7 cellular contexts compared by ENCODE assay signal in genomic region chr2:197452754-197453122, GRCh38. TPM values are rescaled to one million over a fixed set of nuclear protein-coding genes. Genes with fewer than 3 reads are reported as not detected.
DNase-seq lines count a peak whose midpoint lies in the region; ATAC-seq and TF ChIP-seq lines count a peak whose summit lies in the region.

No MANE protein-coding gene starts in this region.

- no peak overlapping the region for H3K18ac ChIP-seq in H9 (ENCODE audit: insufficient read length, low read depth, low read length)

- no peak overlapping the region for H4K91ac ChIP-seq in H9 (ENCODE audit: insufficient read length, low read depth, low read length)

- no peak overlapping the region for H2BK5ac ChIP-seq in H9 (ENCODE audit: insufficient read length, low read length)

- H2AK5ac ChIP-seq in H9 (ENCODE audit: insufficient read length, low read length) = no peak overlapping the region

- no peak overlapping the region for H2BK120ac ChIP-seq in H9 (ENCODE audit: low read depth, low read length, poor library complexity, severe bottlenecking)

- H3K14ac ChIP-seq in H9 (ENCODE audit: insufficient read depth, low read length) = no peak overlapping the region

- no peaks in the 10 kb centered on the region for H3K27me3 ChIP-seq in H9 (ENCODE audit: insufficient read depth, low read length)

- H3K79me1 ChIP-seq in H9 (ENCODE audit: insufficient read depth, low read depth, low read length, poor library complexity, severe bottlenecking) = no peaks in the 10 kb centered on the region

- H4K5ac ChIP-seq in H9 (ENCODE audit: insufficient read length, low read depth, low read length) = no peak overlapping the region

- H2BK20ac ChIP-seq in H9 (ENCODE audit: low read depth, low read length, poor library complexity, severe bottlenecking) = no peak overlapping the region

- no CpG with 5 or more reads among the region's 11 CpGs for WGBS in H9 (ENCODE audit: extremely low coverage, insufficient read length, low lambda C conversion rate)

- CTCF ChIA-PET in activated CD8-positive, alpha-beta T cell treated with anti-CD3 and anti-CD28 coated beads, Interleukin-2, amount 10 ng/mL, durations not matched to agents 7 days and 5 days (lab: Charles Lee) = interaction anchor here (0.7 to 1.5 kb wide), 6 partner anchors 10 to 313 kb away, joined by 3 to 6 read pairs (median 4); partner anchors contain the start of gene SF3B1

- H3K9ac ChIP-seq in H9 (ENCODE audit: extremely low read depth, insufficient read length, low read length) = peak overlapping the region; percentile 35

- H3K23ac ChIP-seq in H9 (ENCODE audit: insufficient read length, low read depth, low read length) = no peak overlapping the region

- no peaks in the 10 kb centered on the region for H3K23me2 ChIP-seq in H9 (ENCODE audit: insufficient read length, low read depth, low read length, poor library complexity, severe bottlenecking)

- H3K79me2 ChIP-seq in H9 (ENCODE audit: insufficient read depth, low read length) = peaks cover 19% of the 10 kb centered on the region; the same call in 1 of the 2 replicates

- POLR2A ChIA-PET in activated CD8-positive, alpha-beta T cell treated with anti-CD3 and anti-CD28 coated beads, Interleukin-2, amount 10 ng/mL, durations not matched to agents 7 days and 5 days (lab: Charles Lee) = interaction anchor here (0.6 to 6.3 kb wide), 16 partner anchors 8 to 824 kb away, joined by 3 to 143 read pairs (median 4); partner anchors contain the start of genes GTF3C3, HSPD1, HSPE1 and SF3B1

- H2BK15ac ChIP-seq in H9 (ENCODE audit: low read depth, low read length) = no peak overlapping the region

- H2BK12ac ChIP-seq in H9 (ENCODE audit: insufficient read length, low read depth, low read length) = no peak overlapping the region

- no peak overlapping the region for H3T11ph ChIP-seq in H9 (ENCODE audit: low read length)

- H4K8ac ChIP-seq in H9 (replicated peaks; ENCODE audit: insufficient read length, low read depth, low read length) = no peak overlapping the region

- peak overlapping the region; percentile 81 for H3K4me2 ChIP-seq in H9 (ENCODE audit: insufficient read depth, insufficient read length, low read length)

- H2AFZ ChIP-seq in H9 (ENCODE audit: low read length) = no peak overlapping the region

- no peaks in the 10 kb centered on the region for H3K27me3 Mint-ChIP-seq in H9 (ENCODE audit: low read depth)
- H3K27me3 Mint-ChIP-seq in activated CD8-positive, alpha-beta T cell treated with anti-CD3 and anti-CD28 coated beads, Interleukin-2, amount 10 ng/mL, durations not matched to agents 7 days and 5 days (ENCODE audit: low read depth) = no peaks in the 10 kb centered on the region
- no peaks in the 10 kb centered on the region for H3K27me3 Mint-ChIP-seq in stimulated activated naive B cell treated with anti-CD40 and anti-IgM and Interleukin-4, amounts not matched to agents 10 μg/mL and 1 μg/mL and 100 μg/mL, for 72 hours

- H4K20me1 ChIP-seq in H9 (ENCODE audit: control insufficient read depth, insufficient read depth, insufficient read length) = no peaks in the 10 kb centered on the region

- no peaks in the 10 kb centered on the region for H3K4me1 ChIP-seq in H9 (ENCODE audit: insufficient read depth, low read length)

- TF ChIP-seq CTCF in H9 (conservative IDR thresholded peaks at IDR 0.05) = no peak

- DNase-seq in H9 (no peak), SKM-1 (lab: John Stamatoyannopoulos, UW; ENCODE audit: unreplicated experiment) (no peak), SK-N-DZ (ENCODE audit: low spot score) (no peak)
- DNase-seq in activated CD8-positive, alpha-beta T cell treated with anti-CD3 and anti-CD28 coated beads, Interleukin-2, amount 10 ng/mL, durations not matched to agents 7 days and 5 days = no peak
- no peak for DNase-seq in stimulated activated naive B cell treated with anti-CD40 and anti-IgM and Interleukin-4, amounts not matched to agents 10 μg/mL and 1 μg/mL and 100 μg/mL, for 72 hours
- DNase-seq in stimulated activated CD4-positive, alpha-beta T cell treated with anti-CD3 and anti-CD28 coated beads, Interleukin-15, amount 100 ng/mL, for 24 hours = no peak

- no peak overlapping the region for H3K27ac ChIP-seq in H9 (ENCODE audit: insufficient read length, low read depth, low read length)

- peak overlapping the region; percentile 96 to 100 for H3K4me3 Mint-ChIP-seq in H9
- peak overlapping the region; percentile 96 for H3K4me3 Mint-ChIP-seq in activated CD8-positive, alpha-beta T cell treated with anti-CD3 and anti-CD28 coated beads, Interleukin-2, amount 10 ng/mL, durations not matched to agents 7 days and 5 days
- H3K4me3 Mint-ChIP-seq in stimulated activated naive B cell treated with anti-CD40 and anti-IgM and Interleukin-4, amounts not matched to agents 10 μg/mL and 1 μg/mL and 100 μg/mL, for 72 hours = peak overlapping the region; percentile 96 to 98

- H3K27ac Mint-ChIP-seq in H9 = peak overlapping the region; percentile 13 to 87 (median 79); a peak in 3 of 7 replicates
- H3K27ac Mint-ChIP-seq in activated CD8-positive, alpha-beta T cell treated with anti-CD3 and anti-CD28 coated beads, Interleukin-2, amount 10 ng/mL, durations not matched to agents 7 days and 5 days = peak overlapping the region; percentile 100
- peak overlapping the region; percentile 100 for H3K27ac Mint-ChIP-seq in stimulated activated naive B cell treated with anti-CD40 and anti-IgM and Interleukin-4, amounts not matched to agents 10 μg/mL and 1 μg/mL and 100 μg/mL, for 72 hours

- H3K36me3 Mint-ChIP-seq in H9 (ENCODE audit: insufficient read depth in 1 of 3, low read depth in 3 of 3) = peaks cover 0 to 2% (median 0%) of the 10 kb centered on the region in 3 experiments; a peak in 2 of 7 replicates
- peaks cover 12% of the 10 kb centered on the region for H3K36me3 Mint-ChIP-seq in activated CD8-positive, alpha-beta T cell treated with anti-CD3 and anti-CD28 coated beads, Interleukin-2, amount 10 ng/mL, durations not matched to agents 7 days and 5 days (ENCODE audit: low read depth)
- peaks cover 4 to 5% of the 10 kb centered on the region in 2 donors for H3K36me3 Mint-ChIP-seq in stimulated activated naive B cell treated with anti-CD40 and anti-IgM and Interleukin-4, amounts not matched to agents 10 μg/mL and 1 μg/mL and 100 μg/mL, for 72 hours

- H3K56ac ChIP-seq in H9 (ENCODE audit: insufficient read length, low read depth, low read length) = no peak overlapping the region

- no peak overlapping the region for H3K4ac ChIP-seq in H9 (ENCODE audit: low read depth, low read length)

- peaks cover 0 to 3% of the 10 kb centered on the region in 2 experiments; a peak in 2 of 5 replicates for H3K9me3 Mint-ChIP-seq in H9
- no peaks in the 10 kb centered on the region for H3K9me3 Mint-ChIP-seq in activated CD8-positive, alpha-beta T cell treated with anti-CD3 and anti-CD28 coated beads, Interleukin-2, amount 10 ng/mL, durations not matched to agents 7 days and 5 days (ENCODE audit: insufficient read depth)
- peaks cover 0 to 4% of the 10 kb centered on the region in 2 donors for H3K9me3 Mint-ChIP-seq in stimulated activated naive B cell treated with anti-CD40 and anti-IgM and Interleukin-4, amounts not matched to agents 10 μg/mL and 1 μg/mL and 100 μg/mL, for 72 hours

- peak overlapping the region; percentile 66 for H3K4me3 ChIP-seq in iPS-11a (ENCODE audit: low read depth, low read length)

- H3K9me3 ChIP-seq in H9 (ENCODE audit: control insufficient read depth, low read depth, low read length) = no peaks in the 10 kb centered on the region

- H3K4me1 Mint-ChIP-seq in H9 = peaks cover 12 to 16% of the 10 kb centered on the region in 2 experiments
- H3K4me1 Mint-ChIP-seq in activated CD8-positive, alpha-beta T cell treated with anti-CD3 and anti-CD28 coated beads, Interleukin-2, amount 10 ng/mL, durations not matched to agents 7 days and 5 days (ENCODE audit: low read depth) = peaks cover 33% of the 10 kb centered on the region
- H3K4me1 Mint-ChIP-seq in stimulated activated naive B cell treated with anti-CD40 and anti-IgM and Interleukin-4, amounts not matched to agents 10 μg/mL and 1 μg/mL and 100 μg/mL, for 72 hours = peaks cover 13 to 37% of the 10 kb centered on the region in 2 donors

- no peak for ATAC-seq in activated CD8-positive, alpha-beta T cell treated with anti-CD3 and anti-CD28 coated beads, Interleukin-2, amount 10 ng/mL, durations not matched to agents 7 days and 5 days
- no peak for ATAC-seq in stimulated activated naive B cell treated with anti-CD40 and anti-IgM and Interleukin-4, amounts not matched to agents 10 μg/mL and 1 μg/mL and 100 μg/mL, for 72 hours (replicated peaks)

RNA-seq across cellular contexts. Expression of gene COQ10B, which starts 0.6 kb away (rescaled TPM):
- total RNA-seq in H9 (2021) = 16.2 and 18.3 TPM in 2 replicates
- 10 to 100 TPM; 22.5 to 22.6 TPM for total RNA-seq in activated CD8-positive, alpha-beta T cell treated with anti-CD3 and anti-CD28 coated beads, Interleukin-2, amount 10 ng/mL, durations not matched to agents 7 days and 5 days
- polyA plus RNA-seq in SK-N-DZ (2014; cell fraction: cytosol; rRNA removed) = 9.8 and 12.0 TPM in 2 replicates
- 1.6 and 3.1 TPM in 2 replicates for polyA plus RNA-seq in SK-N-DZ (2014; cell fraction: nucleus; rRNA removed)

RNA-seq across cellular contexts. Expression of gene SF3B1, which starts 17.9 kb away (rescaled TPM):
- 267 and 278 TPM in 2 replicates for total RNA-seq in H9 (2021)
- total RNA-seq in activated CD8-positive, alpha-beta T cell treated with anti-CD3 and anti-CD28 coated beads, Interleukin-2, amount 10 ng/mL, durations not matched to agents 7 days and 5 days = 100 to 1,000 TPM; 266 to 267 TPM
- polyA plus RNA-seq in SK-N-DZ (2014; cell fraction: cytosol; rRNA removed) = 278 and 296 TPM in 2 replicates
- 1,025 and 1,134 TPM in 2 replicates for polyA plus RNA-seq in SK-N-DZ (2014; cell fraction: nucleus; rRNA removed)

RNA-seq across cellular contexts. Expression of gene HSPD1, which starts 46.9 kb away (rescaled TPM):
- 844 and 846 TPM in 2 replicates for total RNA-seq in H9 (2021)
- 100 to 1,000 TPM; 322 to 336 TPM for total RNA-seq in activated CD8-positive, alpha-beta T cell treated with anti-CD3 and anti-CD28 coated beads, Interleukin-2, amount 10 ng/mL, durations not matched to agents 7 days and 5 days
- 610 and 617 TPM in 2 replicates for polyA plus RNA-seq in SK-N-DZ (2014; cell fraction: cytosol; rRNA removed)
- 542 and 553 TPM in 2 replicates for polyA plus RNA-seq in SK-N-DZ (2014; cell fraction: nucleus; rRNA removed)

RNA-seq across cellular contexts. Expression of gene HSPE1, which starts 47.4 kb away (rescaled TPM):
- total RNA-seq in H9 (2021) = 347 and 370 TPM in 2 replicates
- 100 to 1,000 TPM; 153 to 162 TPM for total RNA-seq in activated CD8-positive, alpha-beta T cell treated with anti-CD3 and anti-CD28 coated beads, Interleukin-2, amount 10 ng/mL, durations not matched to agents 7 days and 5 days
- 238 and 281 TPM in 2 replicates for polyA plus RNA-seq in SK-N-DZ (2014; cell fraction: cytosol; rRNA removed)
- polyA plus RNA-seq in SK-N-DZ (2014; cell fraction: nucleus; rRNA removed) = 156 and 259 TPM in 2 replicates
